ENCODE assay signal across 20 cellular contexts in genomic region chr10:85124592-85124991, GRCh38.
DNase-seq lines count a peak whose midpoint lies in the region; FAIRE-seq and TF ChIP-seq lines count a peak whose summit lies in the region.
"Had no signal": no experiment of that assay in that cellular context is flagged by ENCODE, and none has a peak within 500 bp of the region (broad histone marks: within the 10 kb centered on the region; RNA-seq: fewer than 3 reads in every experiment).

No MANE protein-coding gene starts in this region.

- H3K4me3 ChIP-seq in ascending aorta: no peak overlapping the region
- H3K4me3 ChIP-seq: PC-9 had no signal

- no peaks in the 10 kb centered on the region for H3K9me3 ChIP-seq in ascending aorta

- TF ChIP-seq CTCF in ascending aorta (IDR thresholded peaks at IDR 0.05): no peak

- no peaks in the 10 kb centered on the region for H3K27me3 ChIP-seq in ascending aorta
- H3K27me3 ChIP-seq: brain microvascular endothelial cell had no signal

- FAIRE-seq in frontal cortex (lab: Jason Lieb, UNC): peak; percentile 15
- FAIRE-seq: GM19239, islet of Langerhans had no signal

- H3K27ac ChIP-seq in ascending aorta: no peak overlapping the region
- H3K27ac ChIP-seq: brain microvascular endothelial cell, PC-9 had no signal

- no peaks in the 10 kb centered on the region for H3K36me3 ChIP-seq in ascending aorta
- H3K36me3 ChIP-seq: brain microvascular endothelial cell had no signal

- no peaks in the 10 kb centered on the region for H3K4me1 ChIP-seq in ascending aorta

- intact Hi-C loops in posterior cingulate gyrus (cut with DNase I) (no loop called here), ascending aorta (cut with DNase I) (no loop called here)

- DNase-seq in HT1080 (ENCODE audit: low read depth): peak; percentile 48
- peak; percentile 56 for DNase-seq in NCI-H2196 (lab: John Stamatoyannopoulos, UW; ENCODE audit: unreplicated experiment)
- DNase-seq in frontal cortex (ENCODE audit: low spot score in 2 of 2): peak; percentile 12 to 19
- peak in 9 of 10 donors; percentile 12 to 93 (median 29) for DNase-seq in posterior cingulate gyrus
- no peak for DNase-seq in ascending aorta (ENCODE audit: low spot score in 2 of 2)
- no peak for DNase-seq in central memory CD4-positive, alpha-beta T cell
- DNase-seq in HK-2 (ENCODE audit: unreplicated experiment): no peak
- DNase-seq: activated gamma-delta T cell; brain microvascular endothelial cell; CD4-positive, CD25-positive, alpha-beta regulatory T cell; effector memory CD4-positive, alpha-beta T cell; GDM1; MV-4-11; NCI-H524 treated with DMSO at 0.1 percent for 48 hours; PC-9; stimulated activated CD4-positive, alpha-beta T cell treated with anti-CD3 and anti-CD28 coated beads, Interleukin-1b, Interleukin-23, amount 100 ng/mL, for 48 hours; stimulated activated CD8-positive, alpha-beta memory T cell treated with anti-CD3 and anti-CD28 coated beads, Interleukin-4, amount 100 ng/mL, for 48 hours; trophoblast cell had no signal

Comparison
In these comparisons a context has a peak if more than half of its experiments do, and no peak if none do; other contexts are left out.
1. DNase-seq: peak in HT1080 (single experiment), NCI-H2196 (single experiment), frontal cortex (2 of 2) and posterior cingulate gyrus (9 of 10); none in ascending aorta (0 of 2), central memory CD4-positive, alpha-beta T cell (single experiment) and HK-2 (single experiment).